In the genomic region with DNA sequence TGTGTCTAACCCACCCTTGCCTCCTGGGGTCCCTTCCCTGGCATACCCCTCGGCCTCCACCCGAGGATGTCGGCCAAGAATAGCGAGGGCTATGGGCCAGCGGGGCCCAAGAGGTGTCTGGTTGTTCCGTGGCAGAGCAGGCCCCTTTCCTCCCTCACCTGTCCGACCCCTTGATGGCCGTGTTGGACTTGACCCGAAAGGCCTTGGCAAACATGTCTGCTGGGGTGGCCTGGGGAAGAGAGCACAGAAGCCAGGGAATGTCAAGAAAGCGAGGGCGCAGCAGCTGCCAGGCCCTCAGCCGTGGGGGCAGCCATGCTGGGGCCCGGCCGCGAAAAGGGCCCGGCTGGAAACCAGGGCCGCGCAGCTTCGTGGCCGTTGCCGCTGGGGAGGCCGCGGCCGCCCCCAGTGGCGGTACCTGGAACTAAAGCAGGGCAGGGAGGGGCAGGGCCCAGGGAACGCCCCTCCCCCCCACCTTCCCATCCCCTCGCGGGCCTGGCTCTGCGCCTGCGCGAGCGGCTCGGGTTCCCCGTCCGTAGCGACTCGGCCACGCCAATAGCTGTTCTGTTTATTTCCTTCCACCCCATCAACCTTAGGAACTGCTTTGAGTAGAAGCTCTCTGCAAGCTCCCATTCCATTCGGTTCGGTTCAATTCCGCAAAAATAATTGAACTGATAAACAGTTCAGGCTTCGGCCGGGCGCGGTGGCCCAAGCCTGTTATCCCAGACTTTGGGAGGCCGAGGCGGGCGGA, we compare ENCODE assay signal across 1 cellular context.
TF ChIP-seq lines count a peak whose summit lies in the region.

A gene with protein sequence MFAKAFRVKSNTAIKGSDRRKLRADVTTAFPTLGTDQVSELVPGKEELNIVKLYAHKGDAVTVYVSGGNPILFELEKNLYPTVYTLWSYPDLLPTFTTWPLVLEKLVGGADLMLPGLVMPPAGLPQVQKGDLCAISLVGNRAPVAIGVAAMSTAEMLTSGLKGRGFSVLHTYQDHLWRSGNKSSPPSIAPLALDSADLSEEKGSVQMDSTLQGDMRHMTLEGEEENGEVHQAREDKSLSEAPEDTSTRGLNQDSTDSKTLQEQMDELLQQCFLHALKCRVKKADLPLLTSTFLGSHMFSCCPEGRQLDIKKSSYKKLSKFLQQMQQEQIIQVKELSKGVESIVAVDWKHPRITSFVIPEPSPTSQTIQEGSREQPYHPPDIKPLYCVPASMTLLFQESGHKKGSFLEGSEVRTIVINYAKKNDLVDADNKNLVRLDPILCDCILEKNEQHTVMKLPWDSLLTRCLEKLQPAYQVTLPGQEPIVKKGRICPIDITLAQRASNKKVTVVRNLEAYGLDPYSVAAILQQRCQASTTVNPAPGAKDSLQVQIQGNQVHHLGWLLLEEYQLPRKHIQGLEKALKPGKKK (minus strand): TSS at position 337 of the 748 bp plus-strand sequence. CDS start 123 bp downstream, at position 214.

TF ChIP-seq in K562, 482 proteins besides CTCF, POLR2A, EP300 and RAD21 (continued from another document and continues in another):
- TF ChIP-seq, protein P1, sequence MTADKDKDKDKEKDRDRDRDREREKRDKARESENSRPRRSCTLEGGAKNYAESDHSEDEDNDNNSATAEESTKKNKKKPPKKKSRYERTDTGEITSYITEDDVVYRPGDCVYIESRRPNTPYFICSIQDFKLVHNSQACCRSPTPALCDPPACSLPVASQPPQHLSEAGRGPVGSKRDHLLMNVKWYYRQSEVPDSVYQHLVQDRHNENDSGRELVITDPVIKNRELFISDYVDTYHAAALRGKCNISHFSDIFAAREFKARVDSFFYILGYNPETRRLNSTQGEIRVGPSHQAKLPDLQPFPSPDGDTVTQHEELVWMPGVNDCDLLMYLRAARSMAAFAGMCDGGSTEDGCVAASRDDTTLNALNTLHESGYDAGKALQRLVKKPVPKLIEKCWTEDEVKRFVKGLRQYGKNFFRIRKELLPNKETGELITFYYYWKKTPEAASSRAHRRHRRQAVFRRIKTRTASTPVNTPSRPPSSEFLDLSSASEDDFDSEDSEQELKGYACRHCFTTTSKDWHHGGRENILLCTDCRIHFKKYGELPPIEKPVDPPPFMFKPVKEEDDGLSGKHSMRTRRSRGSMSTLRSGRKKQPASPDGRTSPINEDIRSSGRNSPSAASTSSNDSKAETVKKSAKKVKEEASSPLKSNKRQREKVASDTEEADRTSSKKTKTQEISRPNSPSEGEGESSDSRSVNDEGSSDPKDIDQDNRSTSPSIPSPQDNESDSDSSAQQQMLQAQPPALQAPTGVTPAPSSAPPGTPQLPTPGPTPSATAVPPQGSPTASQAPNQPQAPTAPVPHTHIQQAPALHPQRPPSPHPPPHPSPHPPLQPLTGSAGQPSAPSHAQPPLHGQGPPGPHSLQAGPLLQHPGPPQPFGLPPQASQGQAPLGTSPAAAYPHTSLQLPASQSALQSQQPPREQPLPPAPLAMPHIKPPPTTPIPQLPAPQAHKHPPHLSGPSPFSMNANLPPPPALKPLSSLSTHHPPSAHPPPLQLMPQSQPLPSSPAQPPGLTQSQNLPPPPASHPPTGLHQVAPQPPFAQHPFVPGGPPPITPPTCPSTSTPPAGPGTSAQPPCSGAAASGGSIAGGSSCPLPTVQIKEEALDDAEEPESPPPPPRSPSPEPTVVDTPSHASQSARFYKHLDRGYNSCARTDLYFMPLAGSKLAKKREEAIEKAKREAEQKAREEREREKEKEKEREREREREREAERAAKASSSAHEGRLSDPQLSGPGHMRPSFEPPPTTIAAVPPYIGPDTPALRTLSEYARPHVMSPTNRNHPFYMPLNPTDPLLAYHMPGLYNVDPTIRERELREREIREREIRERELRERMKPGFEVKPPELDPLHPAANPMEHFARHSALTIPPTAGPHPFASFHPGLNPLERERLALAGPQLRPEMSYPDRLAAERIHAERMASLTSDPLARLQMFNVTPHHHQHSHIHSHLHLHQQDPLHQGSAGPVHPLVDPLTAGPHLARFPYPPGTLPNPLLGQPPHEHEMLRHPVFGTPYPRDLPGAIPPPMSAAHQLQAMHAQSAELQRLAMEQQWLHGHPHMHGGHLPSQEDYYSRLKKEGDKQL (CRISPR knock-in tag; IDR thresholded peaks at IDR 0.05; ENCODE audit: borderline replicate concordance) = peak; percentile 95; the same call in 1 of the 2 replicates
- peak; percentile 75 for TF ChIP-seq E2F3 (CRISPR knock-in tag; IDR thresholded peaks at IDR 0.05)
- TF ChIP-seq, protein P2, sequence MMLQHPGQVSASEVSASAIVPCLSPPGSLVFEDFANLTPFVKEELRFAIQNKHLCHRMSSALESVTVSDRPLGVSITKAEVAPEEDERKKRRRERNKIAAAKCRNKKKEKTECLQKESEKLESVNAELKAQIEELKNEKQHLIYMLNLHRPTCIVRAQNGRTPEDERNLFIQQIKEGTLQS (IDR thresholded peaks at IDR 0.05) = no peak
- TF ChIP-seq, protein P2 (CRISPR knock-in tag; conservative IDR thresholded peaks at IDR 0.05) = peak; percentile 93
- TF ChIP-seq ZKSCAN3 (CRISPR knock-in tag; IDR thresholded peaks at IDR 0.05) = no peak
- no peak for TF ChIP-seq ZNF561 (CRISPR knock-in tag; conservative IDR thresholded peaks at IDR 0.05)
- TF ChIP-seq, protein P3, sequence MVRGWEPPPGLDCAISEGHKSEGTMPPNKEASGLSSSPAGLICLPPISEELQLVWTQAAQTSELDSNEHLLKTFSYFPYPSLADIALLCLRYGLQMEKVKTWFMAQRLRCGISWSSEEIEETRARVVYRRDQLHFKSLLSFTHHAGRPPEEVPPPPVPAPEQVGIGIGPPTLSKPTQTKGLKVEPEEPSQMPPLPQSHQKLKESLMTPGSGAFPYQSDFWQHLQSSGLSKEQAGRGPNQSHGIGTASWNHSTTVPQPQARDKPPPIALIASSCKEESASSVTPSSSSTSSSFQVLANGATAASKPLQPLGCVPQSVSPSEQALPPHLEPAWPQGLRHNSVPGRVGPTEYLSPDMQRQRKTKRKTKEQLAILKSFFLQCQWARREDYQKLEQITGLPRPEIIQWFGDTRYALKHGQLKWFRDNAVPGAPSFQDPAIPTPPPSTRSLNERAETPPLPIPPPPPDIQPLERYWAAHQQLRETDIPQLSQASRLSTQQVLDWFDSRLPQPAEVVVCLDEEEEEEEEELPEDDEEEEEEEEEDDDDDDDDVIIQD (CRISPR knock-in tag; IDR thresholded peaks at IDR 0.05) = no peak
- TF ChIP-seq WHSC1 (IDR thresholded peaks at IDR 0.05; ENCODE audit: low read length) = no peak
- TF ChIP-seq CXXC5 (CRISPR knock-in tag; IDR thresholded peaks at IDR 0.05) = peak; percentile 99
- TF ChIP-seq, protein P4, sequence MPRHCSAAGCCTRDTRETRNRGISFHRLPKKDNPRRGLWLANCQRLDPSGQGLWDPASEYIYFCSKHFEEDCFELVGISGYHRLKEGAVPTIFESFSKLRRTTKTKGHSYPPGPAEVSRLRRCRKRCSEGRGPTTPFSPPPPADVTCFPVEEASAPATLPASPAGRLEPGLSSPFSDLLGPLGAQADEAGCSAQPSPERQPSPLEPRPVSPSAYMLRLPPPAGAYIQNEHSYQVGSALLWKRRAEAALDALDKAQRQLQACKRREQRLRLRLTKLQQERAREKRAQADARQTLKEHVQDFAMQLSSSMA (CRISPR knock-in tag; IDR thresholded peaks at IDR 0.05) = no peak
- TF ChIP-seq ZKSCAN8 (CRISPR knock-in tag; IDR thresholded peaks at IDR 0.05) = peak; percentile 53; the same call in 1 of the 2 replicates
- TF ChIP-seq, protein P5, sequence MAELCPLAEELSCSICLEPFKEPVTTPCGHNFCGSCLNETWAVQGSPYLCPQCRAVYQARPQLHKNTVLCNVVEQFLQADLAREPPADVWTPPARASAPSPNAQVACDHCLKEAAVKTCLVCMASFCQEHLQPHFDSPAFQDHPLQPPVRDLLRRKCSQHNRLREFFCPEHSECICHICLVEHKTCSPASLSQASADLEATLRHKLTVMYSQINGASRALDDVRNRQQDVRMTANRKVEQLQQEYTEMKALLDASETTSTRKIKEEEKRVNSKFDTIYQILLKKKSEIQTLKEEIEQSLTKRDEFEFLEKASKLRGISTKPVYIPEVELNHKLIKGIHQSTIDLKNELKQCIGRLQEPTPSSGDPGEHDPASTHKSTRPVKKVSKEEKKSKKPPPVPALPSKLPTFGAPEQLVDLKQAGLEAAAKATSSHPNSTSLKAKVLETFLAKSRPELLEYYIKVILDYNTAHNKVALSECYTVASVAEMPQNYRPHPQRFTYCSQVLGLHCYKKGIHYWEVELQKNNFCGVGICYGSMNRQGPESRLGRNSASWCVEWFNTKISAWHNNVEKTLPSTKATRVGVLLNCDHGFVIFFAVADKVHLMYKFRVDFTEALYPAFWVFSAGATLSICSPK (IDR thresholded peaks at IDR 0.05; ENCODE audit: borderline replicate concordance) = peak; percentile 75; the same call in 1 of the 2 replicates
- peak; percentile 77; the same call in 1 of the 2 replicates for TF ChIP-seq MEF2A (IDR thresholded peaks at IDR 0.05; ENCODE audit: control insufficient read depth, low read depth, low read length)
- TF ChIP-seq SMAD3 (CRISPR knock-in tag; conservative IDR thresholded peaks at IDR 0.05) = peak; percentile 91
- TF ChIP-seq NCOA6 (IDR thresholded peaks at IDR 0.05) = no peak
- TF ChIP-seq, protein P6, sequence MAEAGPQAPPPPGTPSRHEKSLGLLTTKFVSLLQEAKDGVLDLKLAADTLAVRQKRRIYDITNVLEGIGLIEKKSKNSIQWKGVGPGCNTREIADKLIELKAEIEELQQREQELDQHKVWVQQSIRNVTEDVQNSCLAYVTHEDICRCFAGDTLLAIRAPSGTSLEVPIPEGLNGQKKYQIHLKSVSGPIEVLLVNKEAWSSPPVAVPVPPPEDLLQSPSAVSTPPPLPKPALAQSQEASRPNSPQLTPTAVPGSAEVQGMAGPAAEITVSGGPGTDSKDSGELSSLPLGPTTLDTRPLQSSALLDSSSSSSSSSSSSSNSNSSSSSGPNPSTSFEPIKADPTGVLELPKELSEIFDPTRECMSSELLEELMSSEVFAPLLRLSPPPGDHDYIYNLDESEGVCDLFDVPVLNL (CRISPR knock-in tag; IDR thresholded peaks at IDR 0.05; ENCODE audit: low read depth) = peak; percentile 70; the same call in 1 of the 2 replicates
- TF ChIP-seq, protein P7, sequence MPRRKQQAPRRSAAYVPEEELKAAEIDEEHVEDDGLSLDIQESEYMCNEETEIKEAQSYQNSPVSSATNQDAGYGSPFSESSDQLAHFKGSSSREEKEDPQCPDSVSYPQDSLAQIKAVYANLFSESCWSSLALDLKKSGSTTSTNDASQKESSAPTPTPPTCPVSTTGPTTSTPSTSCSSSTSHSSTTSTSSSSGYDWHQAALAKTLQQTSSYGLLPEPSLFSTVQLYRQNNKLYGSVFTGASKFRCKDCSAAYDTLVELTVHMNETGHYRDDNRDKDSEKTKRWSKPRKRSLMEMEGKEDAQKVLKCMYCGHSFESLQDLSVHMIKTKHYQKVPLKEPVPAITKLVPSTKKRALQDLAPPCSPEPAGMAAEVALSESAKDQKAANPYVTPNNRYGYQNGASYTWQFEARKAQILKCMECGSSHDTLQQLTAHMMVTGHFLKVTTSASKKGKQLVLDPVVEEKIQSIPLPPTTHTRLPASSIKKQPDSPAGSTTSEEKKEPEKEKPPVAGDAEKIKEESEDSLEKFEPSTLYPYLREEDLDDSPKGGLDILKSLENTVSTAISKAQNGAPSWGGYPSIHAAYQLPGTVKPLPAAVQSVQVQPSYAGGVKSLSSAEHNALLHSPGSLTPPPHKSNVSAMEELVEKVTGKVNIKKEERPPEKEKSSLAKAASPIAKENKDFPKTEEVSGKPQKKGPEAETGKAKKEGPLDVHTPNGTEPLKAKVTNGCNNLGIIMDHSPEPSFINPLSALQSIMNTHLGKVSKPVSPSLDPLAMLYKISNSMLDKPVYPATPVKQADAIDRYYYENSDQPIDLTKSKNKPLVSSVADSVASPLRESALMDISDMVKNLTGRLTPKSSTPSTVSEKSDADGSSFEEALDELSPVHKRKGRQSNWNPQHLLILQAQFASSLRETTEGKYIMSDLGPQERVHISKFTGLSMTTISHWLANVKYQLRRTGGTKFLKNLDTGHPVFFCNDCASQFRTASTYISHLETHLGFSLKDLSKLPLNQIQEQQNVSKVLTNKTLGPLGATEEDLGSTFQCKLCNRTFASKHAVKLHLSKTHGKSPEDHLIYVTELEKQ (CRISPR knock-in tag; IDR thresholded peaks at IDR 0.05) = no peak
- TF ChIP-seq SETDB1 (IDR thresholded peaks at IDR 0.05; ENCODE audit: low read length) = peak; percentile 52
- TF ChIP-seq XRCC4 (IDR thresholded peaks at IDR 0.05; ENCODE audit: extremely low read depth, insufficient read depth, insufficient read length) = no peak
- TF ChIP-seq, protein P8, sequence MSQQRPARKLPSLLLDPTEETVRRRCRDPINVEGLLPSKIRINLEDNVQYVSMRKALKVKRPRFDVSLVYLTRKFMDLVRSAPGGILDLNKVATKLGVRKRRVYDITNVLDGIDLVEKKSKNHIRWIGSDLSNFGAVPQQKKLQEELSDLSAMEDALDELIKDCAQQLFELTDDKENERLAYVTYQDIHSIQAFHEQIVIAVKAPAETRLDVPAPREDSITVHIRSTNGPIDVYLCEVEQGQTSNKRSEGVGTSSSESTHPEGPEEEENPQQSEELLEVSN (IDR thresholded peaks at IDR 0.05; ENCODE audit: borderline replicate concordance in 1 of 2, extremely low read depth in 1 of 2, insufficient read depth in 1 of 2, insufficient read length in 1 of 2, low read depth in 1 of 2, low read length in 1 of 2, poor library complexity in 1 of 2, severe bottlenecking in 1 of 2) = peak; percentile 61 to 80
- TF ChIP-seq, protein P9, sequence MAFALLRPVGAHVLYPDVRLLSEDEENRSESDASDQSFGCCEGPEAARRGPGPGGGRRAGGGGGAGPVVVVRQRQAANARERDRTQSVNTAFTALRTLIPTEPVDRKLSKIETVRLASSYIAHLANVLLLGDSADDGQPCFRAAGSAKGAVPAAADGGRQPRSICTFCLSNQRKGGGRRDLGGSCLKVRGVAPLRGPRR (CRISPR knock-in tag; IDR thresholded peaks at IDR 0.05) = peak; percentile 2; the same call in 1 of the 2 replicates
- no peak for TF ChIP-seq FOXJ3 (CRISPR knock-in tag; IDR thresholded peaks at IDR 0.05)
- TF ChIP-seq BRD4 (IDR thresholded peaks at IDR 0.05) = peak; percentile 97
- no peak for TF ChIP-seq ZNF785 (CRISPR knock-in tag; IDR thresholded peaks at IDR 0.05)
- no peak for TF ChIP-seq PHTF2 (CRISPR knock-in tag; IDR thresholded peaks at IDR 0.05)
- TF ChIP-seq ZNF668 (CRISPR knock-in tag; IDR thresholded peaks at IDR 0.05) = peak; percentile 73; the same call in 1 of the 2 replicates
- TF ChIP-seq, protein P10, sequence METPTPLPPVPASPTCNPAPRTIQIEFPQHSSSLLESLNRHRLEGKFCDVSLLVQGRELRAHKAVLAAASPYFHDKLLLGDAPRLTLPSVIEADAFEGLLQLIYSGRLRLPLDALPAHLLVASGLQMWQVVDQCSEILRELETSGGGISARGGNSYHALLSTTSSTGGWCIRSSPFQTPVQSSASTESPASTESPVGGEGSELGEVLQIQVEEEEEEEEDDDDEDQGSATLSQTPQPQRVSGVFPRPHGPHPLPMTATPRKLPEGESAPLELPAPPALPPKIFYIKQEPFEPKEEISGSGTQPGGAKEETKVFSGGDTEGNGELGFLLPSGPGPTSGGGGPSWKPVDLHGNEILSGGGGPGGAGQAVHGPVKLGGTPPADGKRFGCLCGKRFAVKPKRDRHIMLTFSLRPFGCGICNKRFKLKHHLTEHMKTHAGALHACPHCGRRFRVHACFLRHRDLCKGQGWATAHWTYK (CRISPR knock-in tag; IDR thresholded peaks at IDR 0.05) = peak; percentile 87; the same call in 1 of the 2 replicates
